Comparison of ENCODE assay signal across 31 cellular contexts in the genomic region with DNA sequence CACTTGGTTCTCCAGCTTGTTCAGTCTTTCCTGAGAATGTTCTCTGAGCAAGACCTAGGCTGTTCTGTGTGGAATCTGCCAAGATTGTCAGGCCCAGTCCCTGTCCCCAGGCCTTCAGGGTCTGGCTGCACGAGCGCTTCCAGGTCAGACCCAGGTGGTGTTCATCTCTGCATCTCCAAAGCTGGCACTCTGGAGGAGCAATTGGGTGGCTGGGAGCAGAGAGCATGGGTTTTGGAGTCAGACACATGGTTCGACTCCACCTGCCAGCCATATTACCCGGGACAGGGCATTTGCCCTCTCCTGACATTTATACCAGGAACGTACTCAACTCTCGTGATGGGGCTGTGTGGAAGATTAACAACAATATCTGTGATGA. TPM values are rescaled to one million over a fixed set of nuclear protein-coding genes. Genes with fewer than 3 reads are reported as not detected.
DNase-seq lines count a peak whose midpoint lies in the region; ATAC-seq, FAIRE-seq and TF ChIP-seq lines count a peak whose summit lies in the region.
"Had no signal": no experiment of that assay in that cellular context is flagged by ENCODE, and none has a peak within 500 bp of the region (broad histone marks: within the 10 kb centered on the region; RNA-seq: fewer than 3 reads in every experiment).

No MANE protein-coding gene starts in this region.

- H3K36me3 Mint-ChIP-seq in activated CD4-positive, alpha-beta T cell treated with anti-CD3 and anti-CD28 coated beads, Interleukin-2, amount 10 ng/mL, durations not matched to agents 24 days and 14 days (ENCODE audit: low read depth) = peaks cover 94% of the 10 kb centered on the region
- peaks cover 58% of the 10 kb centered on the region for H3K36me3 Mint-ChIP-seq in CD4-positive, CD25-positive, alpha-beta regulatory T cell
- peaks cover 93% of the 10 kb centered on the region for H3K36me3 Mint-ChIP-seq in activated CD8-positive, alpha-beta T cell treated with anti-CD3 and anti-CD28 coated beads, Interleukin-2, amount 10 ng/mL, durations not matched to agents 7 days and 5 days (ENCODE audit: low read depth)
- H3K36me3 Mint-ChIP-seq: stimulated activated memory B cell treated with anti-CD40 and anti-IgM and Interleukin-4, amounts not matched to agents 10 μg/mL and 1 μg/mL and 100 μg/mL, for 72 hours had no signal

- peak overlapping the region; percentile 60 for H3K4me3 ChIP-seq in CD4-positive, CD25-positive, alpha-beta regulatory T cell (ENCODE audit: low read depth, low read length)
- H3K4me3 ChIP-seq in HepG2 (replicated peaks in 1 of 3; ENCODE audit: insufficient read depth in 1 of 3, low read depth in 2 of 3, low read length in 3 of 3) = no peak overlapping the region
- H3K4me3 ChIP-seq: esophagus squamous epithelium, GM23338, heart right ventricle, SJSA1 had no signal

- no peaks in the 10 kb centered on the region for H3K9me3 ChIP-seq in CD4-positive, CD25-positive, alpha-beta regulatory T cell (ENCODE audit: control insufficient read depth in 2 of 2, low read length in 2 of 2)
- no peaks in the 10 kb centered on the region for H3K9me3 ChIP-seq in HepG2 (ENCODE audit: low read length)
- H3K9me3 ChIP-seq: esophagus squamous epithelium, heart right ventricle, SJSA1 had no signal

- TF ChIP-seq CTCF in HepG2 (CRISPR knock-in tag; IDR thresholded peaks at IDR 0.05) = no peak

- peaks cover 65% of the 10 kb centered on the region for H3K36me3 ChIP-seq in CD4-positive, CD25-positive, alpha-beta regulatory T cell (ENCODE audit: control insufficient read depth, insufficient read depth, low read length)
- no peaks in the 10 kb centered on the region for H3K36me3 ChIP-seq in HepG2 (replicated peaks in 1 of 2; ENCODE audit: control insufficient read depth in 1 of 2, insufficient read depth in 2 of 2, low read length in 2 of 2)
- H3K36me3 ChIP-seq: esophagus squamous epithelium, heart right ventricle, SJSA1 had no signal

- POLR2A ChIA-PET in activated CD8-positive, alpha-beta T cell treated with anti-CD3 and anti-CD28 coated beads, Interleukin-2, amount 10 ng/mL, durations not matched to agents 7 days and 5 days (lab: Charles Lee) = interaction anchor here (0.6 to 2.4 kb wide), 13 partner anchors 8 to 136 kb away, joined by 3 to 13 read pairs (median 5); partner anchors contain the start of gene CD5
- POLR2A ChIA-PET in HepG2 (lab: Yijun Ruan, JAX) = no interaction called here

- no peaks in the 10 kb centered on the region for H4K20me1 ChIP-seq in HepG2 (ENCODE audit: insufficient read depth, low read length)

- no peak for ATAC-seq in CD4-positive, CD25-positive, alpha-beta regulatory T cell (ENCODE audit: low read depth in 2 of 2)
- no peak for ATAC-seq in activated CD8-positive, alpha-beta T cell treated with anti-CD3 and anti-CD28 coated beads, Interleukin-2, amount 10 ng/mL, durations not matched to agents 7 days and 5 days
- ATAC-seq in HepG2 (no peak), HG02938 (IDR thresholded peaks at IDR 0.05; ENCODE audit: unreplicated experiment) (no peak)
- ATAC-seq: GM23338, heart right ventricle, left cardiac atrium, sciatic nerve had no signal

- H2AFZ ChIP-seq in HepG2 (ENCODE audit: low read length) = no peak overlapping the region
- H2AFZ ChIP-seq: GM23338 had no signal

- in situ Hi-C loops in HepG2 (cut with HindIII; ENCODE audit: extremely low pct_ligation_motif_present, low pct_unique_long_range_greater_than_20kb) = no loop called here

- no peaks in the 10 kb centered on the region for H3K27me3 ChIP-seq in CD4-positive, CD25-positive, alpha-beta regulatory T cell (ENCODE audit: control insufficient read depth, insufficient read depth, low read length)
- H3K27me3 ChIP-seq in HepG2 (ENCODE audit: control insufficient read depth in 1 of 2, insufficient read depth in 2 of 2, low read length in 2 of 2) = peaks cover 4 to 83% of the 10 kb centered on the region in 2 experiments; a peak in 4 of 5 replicates
- H3K27me3 ChIP-seq: esophagus squamous epithelium, heart right ventricle had no signal

- CTCF ChIA-PET in activated CD8-positive, alpha-beta T cell treated with anti-CD3 and anti-CD28 coated beads, Interleukin-2, amount 10 ng/mL, durations not matched to agents 7 days and 5 days (lab: Charles Lee) = interaction anchor here (0.6 to 5.5 kb wide), 15 partner anchors 8 to 196 kb away, joined by 3 to 52 read pairs (median 4); partner anchors contain the start of gene CD5
- CTCF ChIA-PET in HepG2 (lab: Yijun Ruan, JAX; ENCODE audit: low intra/inter-chr PET ratio, low total read pairs) = no interaction called here

- H3K4me2 ChIP-seq in HepG2 (ENCODE audit: low read depth, low read length) = no peak overlapping the region
- H3K4me2 ChIP-seq: GM23338 had no signal

- no TSS peak for BruUV-seq in HepG2 (replicated peaks; lab: Mats Ljungman, UMichigan)

- peaks cover 93% of the 10 kb centered on the region for H3K4me1 Mint-ChIP-seq in activated CD4-positive, alpha-beta T cell treated with anti-CD3 and anti-CD28 coated beads, Interleukin-2, amount 10 ng/mL, durations not matched to agents 24 days and 14 days
- peaks cover 22 to 99% (median 83%) of the 10 kb centered on the region in 4 donors for H3K4me1 Mint-ChIP-seq in CD4-positive, CD25-positive, alpha-beta regulatory T cell
- peaks cover 99% of the 10 kb centered on the region for H3K4me1 Mint-ChIP-seq in activated CD8-positive, alpha-beta T cell treated with anti-CD3 and anti-CD28 coated beads, Interleukin-2, amount 10 ng/mL, durations not matched to agents 7 days and 5 days (ENCODE audit: low read depth)
- H3K4me1 Mint-ChIP-seq: GM23338 had no signal

- H3K27me3 Mint-ChIP-seq in activated CD4-positive, alpha-beta T cell treated with anti-CD3 and anti-CD28 coated beads, Interleukin-2, amount 10 ng/mL, durations not matched to agents 24 days and 14 days = no peaks in the 10 kb centered on the region
- H3K27me3 Mint-ChIP-seq in CD4-positive, CD25-positive, alpha-beta regulatory T cell = no peaks in the 10 kb centered on the region
- H3K27me3 Mint-ChIP-seq in activated CD8-positive, alpha-beta T cell treated with anti-CD3 and anti-CD28 coated beads, Interleukin-2, amount 10 ng/mL, durations not matched to agents 7 days and 5 days (ENCODE audit: low read depth) = no peaks in the 10 kb centered on the region
- H3K27me3 Mint-ChIP-seq: stimulated activated memory B cell treated with anti-CD40 and anti-IgM and Interleukin-4, amounts not matched to agents 10 μg/mL and 1 μg/mL and 100 μg/mL, for 72 hours had no signal

- no peaks in the 10 kb centered on the region for H3K9me3 Mint-ChIP-seq in activated CD4-positive, alpha-beta T cell treated with anti-CD3 and anti-CD28 coated beads, Interleukin-2, amount 10 ng/mL, durations not matched to agents 24 days and 14 days
- H3K9me3 Mint-ChIP-seq in CD4-positive, CD25-positive, alpha-beta regulatory T cell = no peaks in the 10 kb centered on the region
- H3K9me3 Mint-ChIP-seq in activated CD8-positive, alpha-beta T cell treated with anti-CD3 and anti-CD28 coated beads, Interleukin-2, amount 10 ng/mL, durations not matched to agents 7 days and 5 days (ENCODE audit: insufficient read depth) = no peaks in the 10 kb centered on the region
- H3K9me3 Mint-ChIP-seq: dendritic cell treated with granulocyte-macrophage colony-stimulating factor and Interleukin-4, amounts not matched to agents 40 ng/mL and 50 ng/mL, for 4 days; GM23338; stimulated activated memory B cell treated with anti-CD40 and anti-IgM and Interleukin-4, amounts not matched to agents 10 μg/mL and 1 μg/mL and 100 μg/mL, for 72 hours had no signal

- H3K27ac ChIP-seq in CD4-positive, CD25-positive, alpha-beta regulatory T cell (ENCODE audit: insufficient read depth, low read length, poor library complexity, severe bottlenecking) = peak overlapping the region; percentile 85
- no peak overlapping the region for H3K27ac ChIP-seq in HepG2 (ENCODE audit: extremely low read length, insufficient read depth, low read length)
- H3K27ac ChIP-seq: esophagus squamous epithelium, heart right ventricle, SJSA1 had no signal

- FAIRE-seq in HepG2 (lab: Jason Lieb, UNC) = no peak
- FAIRE-seq: astrocyte, endometrium, urothelium cell line had no signal

- H3K4me3 Mint-ChIP-seq in activated CD4-positive, alpha-beta T cell treated with anti-CD3 and anti-CD28 coated beads, Interleukin-2, amount 10 ng/mL, durations not matched to agents 24 days and 14 days = no peak overlapping the region
- H3K4me3 Mint-ChIP-seq in CD4-positive, CD25-positive, alpha-beta regulatory T cell = peak overlapping the region in 3 of 4 donors; percentile 71 to 85 (median 79)
- H3K4me3 Mint-ChIP-seq in activated CD8-positive, alpha-beta T cell treated with anti-CD3 and anti-CD28 coated beads, Interleukin-2, amount 10 ng/mL, durations not matched to agents 7 days and 5 days = peak overlapping the region; percentile 77
- H3K4me3 Mint-ChIP-seq: dendritic cell treated with granulocyte-macrophage colony-stimulating factor and Interleukin-4, amounts not matched to agents 40 ng/mL and 50 ng/mL, for 4 days; GM23338; stimulated activated memory B cell treated with anti-CD40 and anti-IgM and Interleukin-4, amounts not matched to agents 10 μg/mL and 1 μg/mL and 100 μg/mL, for 72 hours had no signal

- 13% methylated on average over 3 of the region's 6 CpGs for WGBS in HepG2 (ENCODE audit: low lambda C conversion rate)

- intact Hi-C loops in activated CD4-positive, alpha-beta T cell treated with anti-CD3 and anti-CD28 coated beads, Interleukin-2, amount 10 ng/mL, durations not matched to agents 24 days and 14 days (cut with micrococcal nuclease) = loop anchor here (1.0 to 5.0 kb wide), 3 partner anchors 8 to 194 kb away; no protein-coding TSS in a partner anchor
- intact Hi-C loops in HepG2 (cut with micrococcal nuclease; ENCODE audit: unreplicated experiment) = no loop called here

- H3K79me2 ChIP-seq in HepG2 (ENCODE audit: insufficient read depth, low read length) = no peaks in the 10 kb centered on the region

- peaks cover 100% of the 10 kb centered on the region for H3K4me1 ChIP-seq in CD4-positive, CD25-positive, alpha-beta regulatory T cell (ENCODE audit: control insufficient read depth, insufficient read depth, low read length, poor library complexity, severe bottlenecking)
- H3K4me1 ChIP-seq in HepG2 (ENCODE audit: insufficient read depth, low read length) = no peaks in the 10 kb centered on the region
- H3K4me1 ChIP-seq: esophagus squamous epithelium, SJSA1 had no signal

- no peak for DNase-seq in activated CD4-positive, alpha-beta T cell treated with anti-CD3 and anti-CD28 coated beads, Interleukin-2, amount 10 ng/mL, durations not matched to agents 24 days and 14 days
- no peak for DNase-seq in activated CD4-positive, alpha-beta T cell treated with anti-CD3 and anti-CD28 coated beads for 48 hours
- no peak for DNase-seq in CD4-positive, CD25-positive, alpha-beta regulatory T cell
- DNase-seq in activated CD8-positive, alpha-beta T cell treated with anti-CD3 and anti-CD28 coated beads, Interleukin-2, amount 10 ng/mL, durations not matched to agents 7 days and 5 days = no peak
- DNase-seq in HepG2 (ENCODE audit: low spot score) (no peak), HUDEP-2 (lab: John Stamatoyannopoulos, UW; ENCODE audit: unreplicated experiment in 76 of 76) (no peak), DMS 273 treated with DMSO at 0.1 percent for 48 hours (lab: John Stamatoyannopoulos, UW) (no peak)
- DNase-seq: activated CD4-positive, alpha-beta T cell treated with anti-CD3 and anti-CD28 coated beads for 1 hour; DMS53; esophagus squamous epithelium; foreskin melanocyte; heart right ventricle; Karpas-422; left cardiac atrium; mammary epithelial cell; NCI-H1417 treated with DMSO at 0.1 percent for 48 hours; NCI-H2081 treated with DMSO at 0.1 percent for 48 hours; NCI-H748 treated with DMSO at 0.1 percent for 48 hours had no signal

- TF ChIP-seq POLR2A in HepG2 (IDR thresholded peaks at IDR 0.05; ENCODE audit: insufficient read depth in 1 of 2, low read depth in 2 of 2, low read length in 2 of 2) = no peak

- TF ChIP-seq EP300 in HepG2 (IDR thresholded peaks at IDR 0.05; ENCODE audit: low read depth in 2 of 2, low read length in 2 of 2) (no peak), HepG2 (CRISPR knock-in tag; IDR thresholded peaks at IDR 0.05; ENCODE audit: borderline replicate concordance) (no peak)

- peak overlapping the region; percentile 90 for H3K27ac Mint-ChIP-seq in activated CD4-positive, alpha-beta T cell treated with anti-CD3 and anti-CD28 coated beads, Interleukin-2, amount 10 ng/mL, durations not matched to agents 24 days and 14 days
- H3K27ac Mint-ChIP-seq in CD4-positive, CD25-positive, alpha-beta regulatory T cell = peak overlapping the region; percentile 97 to 98 (median 97)
- H3K27ac Mint-ChIP-seq in activated CD8-positive, alpha-beta T cell treated with anti-CD3 and anti-CD28 coated beads, Interleukin-2, amount 10 ng/mL, durations not matched to agents 7 days and 5 days = peak overlapping the region; percentile 99
- H3K27ac Mint-ChIP-seq: dendritic cell treated with granulocyte-macrophage colony-stimulating factor and Interleukin-4, amounts not matched to agents 40 ng/mL and 50 ng/mL, for 4 days; GM23338; stimulated activated memory B cell treated with anti-CD40 and anti-IgM and Interleukin-4, amounts not matched to agents 10 μg/mL and 1 μg/mL and 100 μg/mL, for 72 hours had no signal

- TF ChIP-seq RAD21 in HepG2 (CRISPR knock-in tag; IDR thresholded peaks at IDR 0.05) = no peak

- no peak overlapping the region for H3K9ac ChIP-seq in HepG2 (ENCODE audit: insufficient read depth, low read depth, low read length)

RNA-seq across cellular contexts. Expression of gene CD5, which starts 8.8 kb away (rescaled TPM):
- 368 and 385 TPM in 2 replicates for total RNA-seq in activated CD4-positive, alpha-beta T cell treated with anti-CD3 and anti-CD28 coated beads, Interleukin-2, amount 10 ng/mL, durations not matched to agents 24 days and 14 days
- 390 TPM for total RNA-seq in CD4-positive, CD25-positive, alpha-beta regulatory T cell
- polyA plus RNA-seq in CD4-positive, CD25-positive, alpha-beta regulatory T cell = 100 to 1,000 TPM; 150 to 253 (median 213) TPM
- total RNA-seq in activated CD8-positive, alpha-beta T cell treated with anti-CD3 and anti-CD28 coated beads, Interleukin-2, amount 10 ng/mL, durations not matched to agents 7 days and 5 days = 100 to 1,000 TPM; 252 to 274 TPM
- not detected in 2 replicates for total RNA-seq in HepG2 (2016; rRNA removed; fragmentation: Illumina TruSeq; extraction: Trizol)
- total RNA-seq in HepG2 (2016; cell fraction: cytosol; rRNA removed; fragmentation: Illumina TruSeq; extraction: Trizol; ENCODE audit: low read depth) = not detected in 2 replicates
- total RNA-seq in HepG2 (2016; cell fraction: insoluble cytoplasmic fraction; rRNA removed; fragmentation: Illumina TruSeq; extraction: Trizol) = not detected in 2 replicates
- not detected in 2 replicates for total RNA-seq in HepG2 (2016; cell fraction: membrane; rRNA removed; fragmentation: Illumina TruSeq; extraction: Trizol)
- not detected in 2 replicates for total RNA-seq in HepG2 (2016; cell fraction: nucleus; rRNA removed; fragmentation: Illumina TruSeq; extraction: Trizol)
- not detected in 2 replicates for polyA plus RNA-seq in HepG2 (2011; rRNA removed)
- not detected in 2 replicates for polyA plus RNA-seq in HepG2 (2011; cell fraction: cytosol; rRNA removed)
- not detected in 2 replicates for polyA plus RNA-seq in HepG2 (2011; cell fraction: nucleus; rRNA removed)
- polyA plus RNA-seq in HepG2 (2012) = not detected in 2 replicates
- polyA plus RNA-seq in HepG2 (2016; cell fraction: cytosol; fragmentation: Illumina TruSeq; extraction: Trizol; ENCODE audit: low read depth) = not detected in 2 replicates
- not detected in 2 replicates for polyA plus RNA-seq in HepG2 (2016; cell fraction: insoluble cytoplasmic fraction; fragmentation: Illumina TruSeq; extraction: Trizol; ENCODE audit: low read depth)
- not detected in 2 replicates for polyA plus RNA-seq in HepG2 (2016; cell fraction: membrane; fragmentation: Illumina TruSeq; extraction: Trizol; ENCODE audit: low read depth)
- not detected in 2 replicates for polyA plus RNA-seq in HepG2 (2016; cell fraction: nucleus; fragmentation: Illumina TruSeq; extraction: Trizol; ENCODE audit: insufficient read depth, low read depth)
- not detected in 2 replicates for polyA minus RNA-seq in HepG2 (2011; rRNA and poly(A)+ RNA removed; ENCODE audit: low replicate concordance)
- not detected in 2 replicates for polyA minus RNA-seq in HepG2 (2011; cell fraction: cytosol; rRNA and poly(A)+ RNA removed)
- not detected in 2 replicates for polyA minus RNA-seq in HepG2 (2011; cell fraction: nucleus; rRNA and poly(A)+ RNA removed)
- total RNA-seq: A172, astrocyte, G401, GM23338, mammary epithelial cell, RPMI7951, SJSA1, temporal lobe had no signal
- polyA plus RNA-seq: GM23338, mammary epithelial cell had no signal

RNA-seq across cellular contexts. Expression of gene VPS37C, which starts 50.2 kb away (rescaled TPM):
- total RNA-seq in activated CD4-positive, alpha-beta T cell treated with anti-CD3 and anti-CD28 coated beads, Interleukin-2, amount 10 ng/mL, durations not matched to agents 24 days and 14 days = 13.3 and 13.7 TPM in 2 replicates
- total RNA-seq in CD4-positive, CD25-positive, alpha-beta regulatory T cell = 2.8 TPM
- polyA plus RNA-seq in CD4-positive, CD25-positive, alpha-beta regulatory T cell = under 1 TPM; 0.30 to 0.68 (median 0.60) TPM
- 1 to 10 TPM; 3.4 to 3.8 TPM for total RNA-seq in activated CD8-positive, alpha-beta T cell treated with anti-CD3 and anti-CD28 coated beads, Interleukin-2, amount 10 ng/mL, durations not matched to agents 7 days and 5 days
- 8.0 and 8.8 TPM in 2 replicates for total RNA-seq in HepG2 (2016; rRNA removed; fragmentation: Illumina TruSeq; extraction: Trizol)
- 5.5 and 8.1 TPM in 2 replicates for total RNA-seq in HepG2 (2016; cell fraction: cytosol; rRNA removed; fragmentation: Illumina TruSeq; extraction: Trizol; ENCODE audit: low read depth)
- total RNA-seq in HepG2 (2016; cell fraction: insoluble cytoplasmic fraction; rRNA removed; fragmentation: Illumina TruSeq; extraction: Trizol) = 6.1 and 10.4 TPM in 2 replicates
- total RNA-seq in HepG2 (2016; cell fraction: membrane; rRNA removed; fragmentation: Illumina TruSeq; extraction: Trizol) = 9.9 and 11.8 TPM in 2 replicates
- 6.8 and 8.7 TPM in 2 replicates for total RNA-seq in HepG2 (2016; cell fraction: nucleus; rRNA removed; fragmentation: Illumina TruSeq; extraction: Trizol)
- polyA plus RNA-seq in HepG2 (2011; rRNA removed) = 7.5 and 8.8 TPM in 2 replicates
- 7.1 and 8.8 TPM in 2 replicates for polyA plus RNA-seq in HepG2 (2011; cell fraction: cytosol; rRNA removed)
- 17.8 and 18.7 TPM in 2 replicates for polyA plus RNA-seq in HepG2 (2011; cell fraction: nucleus; rRNA removed)
- polyA plus RNA-seq in HepG2 (2012) = 9.1 and 10.1 TPM in 2 replicates
- 3.4 and 4.2 TPM in 2 replicates for polyA plus RNA-seq in HepG2 (2016; cell fraction: cytosol; fragmentation: Illumina TruSeq; extraction: Trizol; ENCODE audit: low read depth)
- 8.1 and 12.2 TPM in 2 replicates for polyA plus RNA-seq in HepG2 (2016; cell fraction: insoluble cytoplasmic fraction; fragmentation: Illumina TruSeq; extraction: Trizol; ENCODE audit: low read depth)
- 8.7 and 10.6 TPM in 2 replicates for polyA plus RNA-seq in HepG2 (2016; cell fraction: membrane; fragmentation: Illumina TruSeq; extraction: Trizol; ENCODE audit: low read depth)
- polyA plus RNA-seq in HepG2 (2016; cell fraction: nucleus; fragmentation: Illumina TruSeq; extraction: Trizol; ENCODE audit: insufficient read depth, low read depth) = 14.6 and 15.9 TPM in 2 replicates
- polyA minus RNA-seq in HepG2 (2011; rRNA and poly(A)+ RNA removed; ENCODE audit: low replicate concordance) = 9.3 and 11.0 TPM in 2 replicates
- 2.6 and 4.1 TPM in 2 replicates for polyA minus RNA-seq in HepG2 (2011; cell fraction: cytosol; rRNA and poly(A)+ RNA removed)
- 7.6 and 10.3 TPM in 2 replicates for polyA minus RNA-seq in HepG2 (2011; cell fraction: nucleus; rRNA and poly(A)+ RNA removed)

Comparison
In these comparisons a context has a peak if more than half of its experiments do, and no peak if none do; other contexts are left out.
1. RNA of gene CD5, which starts 8.8 kb away (total RNA-seq): 390 TPM in CD4-positive, CD25-positive, alpha-beta regulatory T cell (single experiment), 368 to 385 TPM in activated CD4-positive, alpha-beta T cell treated with anti-CD3 and anti-CD28 coated beads, Interleukin-2, amount 10 ng/mL, durations not matched to agents 24 days and 14 days and 252 to 274 TPM in activated CD8-positive, alpha-beta T cell treated with anti-CD3 and anti-CD28 coated beads, Interleukin-2, amount 10 ng/mL, durations not matched to agents 7 days and 5 days; not detected in HepG2; every median in the first group is over 100 times any median in the second.
2. Peak in every context shown above with its lines, with median percentiles within 50 percentile points of each other: H3K27ac Mint-ChIP-seq.